1 cellular context compared by ENCODE assay signal in genomic region chr19:38036707-38037106, GRCh38.
TF ChIP-seq lines count a peak whose summit lies in the region.

No MANE protein-coding gene starts in this region.

TF ChIP-seq in SK-N-SH, 30 proteins besides CTCF, POLR2A, EP300 and RAD21:
- TF ChIP-seq CHD2 (IDR thresholded peaks at IDR 0.05; ENCODE audit: low read length, partially characterized antibody), result no peak
- no peak for TF ChIP-seq NRF1 (IDR thresholded peaks at IDR 0.05; ENCODE audit: low read depth, low read length)
- no peak for TF ChIP-seq MXI1 (IDR thresholded peaks at IDR 0.05; ENCODE audit: low read depth, low read length)
- no peak for TF ChIP-seq REST (IDR thresholded peaks at IDR 0.05; ENCODE audit: low read depth, low read length)
- no peak for TF ChIP-seq RCOR1 (IDR thresholded peaks at IDR 0.05; ENCODE audit: low read length)
- no peak for TF ChIP-seq USF1 (IDR thresholded peaks at IDR 0.05; ENCODE audit: borderline replicate concordance, low read depth)
- no peak for TF ChIP-seq TCF12 (IDR thresholded peaks at IDR 0.05)
- TF ChIP-seq YY1 (IDR thresholded peaks at IDR 0.05; ENCODE audit: low read depth), result no peak
- no peak for TF ChIP-seq FOSL2 (IDR thresholded peaks at IDR 0.05; ENCODE audit: borderline replicate concordance, low read depth)
- no peak for TF ChIP-seq RXRA (IDR thresholded peaks at IDR 0.05; ENCODE audit: borderline replicate concordance, low read depth)
- TF ChIP-seq SMC3 (IDR thresholded peaks at IDR 0.05; ENCODE audit: low read depth, low read length), result no peak
- TF ChIP-seq GABPA (IDR thresholded peaks at IDR 0.05; ENCODE audit: low read depth), result no peak
- no peak for TF ChIP-seq JUND (IDR thresholded peaks at IDR 0.05)
- TF ChIP-seq TEAD4 (IDR thresholded peaks at IDR 0.05; ENCODE audit: borderline replicate concordance, insufficient read depth), result no peak
- TF ChIP-seq FOXJ3 (CRISPR knock-in tag; IDR thresholded peaks at IDR 0.05), result no peak
- no peak for TF ChIP-seq NFIC (IDR thresholded peaks at IDR 0.05; ENCODE audit: borderline replicate concordance)
